In the genomic region with DNA sequence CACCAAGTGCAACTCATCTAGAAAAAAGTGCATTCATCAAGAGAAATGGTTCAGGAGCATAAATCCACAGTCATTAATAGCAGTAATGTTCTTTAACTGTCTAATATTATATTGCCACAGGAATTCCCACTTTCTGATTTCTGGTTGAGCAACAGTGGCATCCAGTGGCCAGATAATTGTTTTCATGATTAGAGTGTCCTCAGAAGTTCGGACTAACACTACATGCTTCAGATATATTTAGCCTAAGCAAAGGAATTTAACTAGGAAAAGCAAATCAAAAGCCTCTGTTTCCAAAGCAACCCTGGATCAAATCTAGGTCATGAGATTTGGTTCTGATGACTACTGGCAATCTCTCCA, we compare ENCODE assay signal across 9 cellular contexts. TPM values are rescaled to one million over a fixed set of nuclear protein-coding genes. Genes with fewer than 3 reads are reported as not detected.
DNase-seq lines count a peak whose midpoint lies in the region; ATAC-seq and TF ChIP-seq lines count a peak whose summit lies in the region.
"Had no signal": no experiment of that assay in that cellular context is flagged by ENCODE, and none has a peak within 500 bp of the region (broad histone marks: within the 10 kb centered on the region; RNA-seq: fewer than 3 reads in every experiment).

No MANE protein-coding gene starts in this region.

- H3K27ac ChIP-seq in heart right ventricle (no peak overlapping the region), thoracic aorta (no peak overlapping the region), RWPE1 (no peak overlapping the region)
- H3K27ac ChIP-seq: BLaER1 had no signal

- intact Hi-C loops in heart right ventricle (cut with DNase I) = loop anchor here in 4 of 10 donors (5.0 to 10.0 kb wide), 3 partner anchors 404 to 801 kb away; no protein-coding TSS in a partner anchor

- DNase-seq in NCI-H146 treated with DMSO at 0.1 percent for 48 hours (lab: John Stamatoyannopoulos, UW; ENCODE audit: unreplicated experiment) (peak; percentile 4), NCI-H146 (lab: John Stamatoyannopoulos, UW) (no peak), SK-MEL-5 (ENCODE audit: low read depth, low spot score) (peak; percentile 71), heart right ventricle (peak in 1 of 2 donors; percentile 23), thoracic aorta (ENCODE audit: low spot score) (no peak), SKM-1 (lab: John Stamatoyannopoulos, UW; ENCODE audit: unreplicated experiment) (no peak), RWPE1 (ENCODE audit: low spot score) (no peak)

- H3K27me3 ChIP-seq in heart right ventricle (no peaks in the 10 kb centered on the region), thoracic aorta (replicated peaks; ENCODE audit: insufficient read depth) (no peaks in the 10 kb centered on the region)
- H3K27me3 ChIP-seq: BLaER1 had no signal

- H3K9me3 ChIP-seq in heart right ventricle = no peaks in the 10 kb centered on the region
- no peaks in the 10 kb centered on the region for H3K9me3 ChIP-seq in thoracic aorta
- H3K9me3 ChIP-seq: BLaER1 had no signal

- H3K4me1 ChIP-seq in heart right ventricle (peaks cover 0 to 7% (median 0%) of the 10 kb centered on the region in 9 donors), thoracic aorta (ENCODE audit: control insufficient read depth in 1 of 2, low read depth in 2 of 2) (peaks cover 0 to 23% of the 10 kb centered on the region in 2 donors)
- H3K4me1 ChIP-seq: BLaER1 had no signal

- CTCF ChIA-PET in RWPE1 (lab: Yijun Ruan, JAX) = interaction anchor here (0.5 to 0.7 kb wide), 2 partner anchors 19 to 584 kb away, joined by 3 to 4 read pairs; no protein-coding TSS in a partner anchor

- in situ Hi-C loops in SK-MEL-5 (cut with HindIII; ENCODE audit: low pct_unique_long_range_greater_than_20kb, low sequenced_read_pairs) = loop anchor here (10.0 kb wide), 1 partner anchor 394 kb away; no protein-coding TSS in a partner anchor

- H3K36me3 ChIP-seq in heart right ventricle (no peaks in the 10 kb centered on the region), thoracic aorta (no peaks in the 10 kb centered on the region)
- H3K36me3 ChIP-seq: BLaER1 had no signal

- WGBS in heart right ventricle, 2 donors = 11 to 18% methylated on average over 1 of the region's 1 CpG

- POLR2A ChIA-PET in RWPE1 (lab: Yijun Ruan, JAX; ENCODE audit: low non-redundant PET) = no interaction called here

- no peak overlapping the region for H3K4me3 ChIP-seq in heart right ventricle
- peak overlapping the region; percentile 35 for H3K4me3 ChIP-seq in thoracic aorta
- H3K4me3 ChIP-seq: BLaER1 had no signal

- TF ChIP-seq CTCF in heart right ventricle (IDR thresholded peaks at IDR 0.05) (peak; percentile 18 to 64 (median 50)), thoracic aorta (IDR thresholded peaks at IDR 0.05) (peak; percentile 60), RWPE1 (conservative IDR thresholded peaks at IDR 0.05; ENCODE audit: low read depth) (no peak)

- ATAC-seq in heart right ventricle (peak; percentile 61 to 89 (median 77)), thoracic aorta (ENCODE audit: insufficient number of reproducible peaks, low FRiP score, low read depth) (no peak), HG02840 (IDR thresholded peaks at IDR 0.05; ENCODE audit: low FRiP score, unreplicated experiment) (no peak)

RNA-seq across cellular contexts. Expression of a gene that starts 9.8 kb away (rescaled TPM):
- total RNA-seq in SK-MEL-5 (2014; rRNA removed; shearing (Covaris generic)) = 0.32 and 0.75 TPM in 2 replicates
- 0.74 and 1.4 TPM in 2 replicates for polyA plus RNA-seq in SK-MEL-5 (2015; cell fraction: cytosol; rRNA removed)
- polyA plus RNA-seq in SK-MEL-5 (2015; cell fraction: nucleus; rRNA removed) = 0.11 and 0.14 TPM in 2 replicates
- total RNA-seq in heart right ventricle (10 to 100 TPM in 9 of 10 donors, 1 to 10 TPM in 1; 8.9 to 24.6 (median 17.0) TPM), thoracic aorta (10 to 100 TPM; 15.7 to 29.3 TPM)
- polyA plus RNA-seq in heart right ventricle = 1 to 10 TPM; 1.2 to 1.4 TPM

Comparison
In these comparisons a context has a peak if more than half of its experiments do, and no peak if none do; other contexts are left out.
1. DNase-seq: peak in NCI-H146 treated with DMSO at 0.1 percent for 48 hours (single experiment) and SK-MEL-5 (single experiment); none in NCI-H146 (single experiment), thoracic aorta (single experiment), SKM-1 (single experiment) and RWPE1 (single experiment).
2. ATAC-seq: peak in heart right ventricle (8 of 8); none in thoracic aorta (single experiment) and HG02840 (single experiment).